8 cellular contexts compared by ENCODE assay signal in genomic region chr4:15906024-15906443, GRCh38. TPM values are rescaled to one million over a fixed set of nuclear protein-coding genes. Genes with fewer than 3 reads are reported as not detected.
DNase-seq lines count a peak whose midpoint lies in the region; ATAC-seq and TF ChIP-seq lines count a peak whose summit lies in the region.
"Had no signal": no experiment of that assay in that cellular context is flagged by ENCODE, and none has a peak within 500 bp of the region (broad histone marks: within the 10 kb centered on the region; RNA-seq: fewer than 3 reads in every experiment).

No MANE protein-coding gene starts in this region.

- H3K4me1 ChIP-seq in spleen = peaks cover 0 to 17% (median 1%) of the 10 kb centered on the region in 6 donors
- peaks cover 9% of the 10 kb centered on the region for H3K4me1 ChIP-seq in vagina

- WGBS in spleen, 5 donors = 52 to 66% (median 61%) methylated on average over 25 of the region's 25 CpGs

- peak overlapping the region; percentile 28 for H3K4me3 ChIP-seq in H7 (ENCODE audit: insufficient read depth, low read depth, low read length)
- H3K4me3 ChIP-seq in spleen = peak overlapping the region in 1 of 8 donors; percentile 33
- H3K4me3 ChIP-seq in vagina = no peak overlapping the region

- H3K27ac ChIP-seq in spleen (peak overlapping the region in 4 of 8 donors; percentile 48 to 65 (median 60)), vagina (no peak overlapping the region)

- H3K9me3 ChIP-seq in spleen = no peaks in the 10 kb centered on the region
- H3K9me3 ChIP-seq in vagina = no peaks in the 10 kb centered on the region

- no peak for TF ChIP-seq POLR2A in spleen (IDR thresholded peaks at IDR 0.05)
- TF ChIP-seq POLR2A in vagina (IDR thresholded peaks at IDR 0.05) = no peak
- TF ChIP-seq POLR2A in GM18505 (IDR thresholded peaks at IDR 0.05; ENCODE audit: borderline replicate concordance, extremely low read depth, insufficient read depth, insufficient read length) = no peak

- intact Hi-C loops in left cardiac atrium (cut with DNase I) = no loop called here
- intact Hi-C loops in spleen (cut with DNase I; ENCODE audit: low total_unique reads) = no loop called here
- intact Hi-C loops in vagina (cut with DNase I) = no loop called here

- DNase-seq in H7 = peak; percentile 89
- DNase-seq in NCI-H69 (lab: John Stamatoyannopoulos, UW) = peak; percentile 70
- no peak for DNase-seq in left cardiac atrium
- DNase-seq in spleen = peak; percentile 92
- DNase-seq in vagina (ENCODE audit: extremely low spot score in 2 of 2) = no peak
- DNase-seq in central memory CD4-positive, alpha-beta T cell = no peak

- H3K27me3 ChIP-seq in H7 (ENCODE audit: control insufficient read depth, insufficient read depth, low read length) (no peaks in the 10 kb centered on the region), spleen (replicated peaks in 1 of 7) (peaks cover 0 to 24% (median 9%) of the 10 kb centered on the region in 7 donors), vagina (no peaks in the 10 kb centered on the region)

- H3K36me3 ChIP-seq in H7 (replicated peaks; ENCODE audit: control insufficient read depth, insufficient read depth, low read length) (no peaks in the 10 kb centered on the region), spleen (no peaks in the 10 kb centered on the region), vagina (no peaks in the 10 kb centered on the region)

- no peak for TF ChIP-seq CTCF in spleen (IDR thresholded peaks at IDR 0.05 in 8 of 11, conservative IDR thresholded peaks at IDR 0.05 in 3 of 11)
- no peak for TF ChIP-seq CTCF in vagina (IDR thresholded peaks at IDR 0.05)

- ATAC-seq in left cardiac atrium = peak; percentile 53 to 87
- no peak for ATAC-seq in GM18505 (IDR thresholded peaks at IDR 0.05; ENCODE audit: unreplicated experiment)

RNA-seq across cellular contexts. Expression of gene FGFBP1, which starts 32.5 kb away (rescaled TPM):
- total RNA-seq in H7 (2014; rRNA removed; shearing (Covaris generic)) = not detected in 2 replicates
- not detected for total RNA-seq in left cardiac atrium
- total RNA-seq in spleen = not detected
- under 1 TPM in 2 of 3 donors, not detected in 1; 0.08 to 0.10 TPM for polyA plus RNA-seq in spleen
- total RNA-seq in vagina = 61.9 TPM
- polyA plus RNA-seq: IgD-negative memory B cell had no signal

RNA-seq across cellular contexts. Expression of gene FGFBP2, which starts 56.9 kb away (rescaled TPM):
- not detected in 2 replicates for total RNA-seq in H7 (2014; rRNA removed; shearing (Covaris generic))
- total RNA-seq in left cardiac atrium (10 to 100 TPM in 1 of 2 donors, 1 to 10 TPM in 1; 4.4 to 18.5 TPM), spleen (10 to 100 TPM in 1 of 7 donors, 1 to 10 TPM in 6; 1.9 to 16.8 (median 7.2) TPM), vagina (2.9 TPM)
- polyA plus RNA-seq in spleen = 1 to 10 TPM in 2 of 3 donors, under 1 TPM in 1; 0.47 to 2.2 (median 1.5) TPM

Comparison
In these comparisons a context has a peak if more than half of its experiments do, and no peak if none do; other contexts are left out.
1. DNase-seq: peak in H7 (single experiment), NCI-H69 (single experiment) and spleen (single experiment); none in left cardiac atrium (single experiment), vagina (0 of 2) and central memory CD4-positive, alpha-beta T cell (single experiment).
2. RNA of gene FGFBP1, which starts 32.5 kb away (total RNA-seq): 61.9 TPM in vagina (single experiment); not detected in left cardiac atrium, not detected in H7 and not detected in spleen; every median in the first group is over 10 times any median in the second.